Comparison of ENCODE assay signal across 24 cellular contexts in genomic region chr10:97451605-97452004, GRCh38.
"Had no signal": no experiment of that assay in that cellular context is flagged by ENCODE, and none has a peak within 500 bp of the region (broad histone marks: within the 10 kb centered on the region; RNA-seq: fewer than 3 reads in every experiment).

No MANE protein-coding gene starts in this region.

- H3K9me3 ChIP-seq: testis, vagina had no signal

- H3K27ac ChIP-seq: parathyroid adenoma, testis, vagina had no signal

- H3K27me3 ChIP-seq: testis, vagina had no signal

- DNase-seq: activated CD4-positive, alpha-beta T cell treated with anti-CD3 and anti-CD28 coated beads, Interleukin-2, amount 10 ng/mL, durations not matched to agents 7 days and 5 days; activated CD8-positive, alpha-beta memory T cell treated with anti-CD3 and anti-CD28 coated beads for 24 hours; activated CD8-positive, alpha-beta memory T cell treated with anti-CD3 and anti-CD28 coated beads, Interleukin-2, amount 50 U/mL, for 4 hours; activated naive CD8-positive, alpha-beta T cell treated with anti-CD3 and anti-CD28 coated beads, Interleukin-2, amount 10 ng/mL, durations not matched to agents 7 days and 5 days; amniotic stem cell; cerebellar nuclear complex; cortex of kidney; effector CD4-positive, alpha-beta T cell; erythroblast; foreskin fibroblast; kidney; left ventricle myocardium superior; nucleus accumbens; small intestine; stimulated activated CD4-positive, alpha-beta T cell treated with anti-CD3 and anti-CD28 coated beads, Interleukin-2, amount 100 ng/mL, for 24 hours; testis; trophoblast cell had no signal

- FAIRE-seq: endometrium, kidney, small intestine had no signal

- H2AFZ ChIP-seq: parathyroid adenoma had no signal

- ATAC-seq: activated CD4-positive, CD25-positive, alpha-beta regulatory T cell treated with anti-CD3 and anti-CD28 coated beads, Interleukin-2, amount 50 U/mL, for 24 hours; natural killer cell treated with Interleukin-12 subunit alpha and Interleukin-12 subunit beta and Interleukin-15 and Interleukin-18, amount 100 ng/mL, for 72 hours; SK-N-SH treated with all-trans-retinoic acid at 6 μM for 48 hours; stimulated activated effector memory CD8-positive, alpha-beta T cell treated with anti-CD3 and anti-CD28 coated beads, Interleukin-12 subunit alpha, Interleukin-12 subunit beta, amount 100 ng/mL, for 72 hours had no signal

- H3K4me3 ChIP-seq: testis, vagina had no signal

- H3K9ac ChIP-seq: parathyroid adenoma had no signal
